In genomic region chr1:176843352-176844297, GRCh38 we compare ENCODE assay signal across 9 cellular contexts.
A peak's percentile ranks its signal among the peaks of the same experiment; 100 is the strongest.
DNase-seq lines count a peak whose midpoint lies in the region; ATAC-seq, FAIRE-seq and TF ChIP-seq lines count a peak whose summit lies in the region.
"Had no signal": no experiment of that assay in that cellular context is flagged by ENCODE, and none has a peak within 500 bp of the region (broad histone marks: within the 10 kb centered on the region; RNA-seq: fewer than 3 reads in every experiment).

No MANE protein-coding gene starts in this region.

- H3K4me1 Mint-ChIP-seq in brain, result peaks cover 14% of the 10 kb centered on the region
- H3K4me1 Mint-ChIP-seq in activated T-helper 1 cell treated with anti-CD3 and anti-CD28 coated beads, Interleukin-12 subunit alpha, Interleukin-12 subunit beta, Interleukin-2, Interleukin-4 antibody, amounts not matched to agents 30 ng/mL and 10 ng/mL and 1 ng/mL, durations not matched to agents 14 hours and 24 hours and 36 hours (ENCODE audit: low read depth), result no peaks in the 10 kb centered on the region

- H3K36me3 ChIP-seq in kidney epithelial cell (ENCODE audit: control insufficient read depth, insufficient read depth, low read length) (no peaks in the 10 kb centered on the region), small intestine (ENCODE audit: control insufficient read depth in 2 of 2, insufficient read depth in 2 of 2, low read length in 2 of 2) (no peaks in the 10 kb centered on the region)
- H3K36me3 ChIP-seq: SJCRH30 had no signal

- DNase-seq in GM10248 (ENCODE audit: extremely low spot score) (no peak), NCI-H1694 treated with DMSO at 0.1 percent for 48 hours (lab: John Stamatoyannopoulos, UW) (peak; percentile 82), kidney epithelial cell (ENCODE audit: low read depth) (no peak), small intestine (no peak)
- DNase-seq in activated T-helper 1 cell treated with anti-CD3 and anti-CD28 coated beads, Interleukin-12 subunit alpha, Interleukin-12 subunit beta, Interleukin-2, Interleukin-4 antibody, amounts not matched to agents 30 ng/mL and 10 ng/mL and 1 ng/mL, durations not matched to agents 14 hours and 24 hours and 36 hours (ENCODE audit: low spot score), result no peak

- H3K4me3 Mint-ChIP-seq in brain, result no peak overlapping the region
- no peak overlapping the region for H3K4me3 Mint-ChIP-seq in activated T-helper 1 cell treated with anti-CD3 and anti-CD28 coated beads, Interleukin-12 subunit alpha, Interleukin-12 subunit beta, Interleukin-2, Interleukin-4 antibody, amounts not matched to agents 30 ng/mL and 10 ng/mL and 1 ng/mL, durations not matched to agents 14 hours and 24 hours and 36 hours

- ATAC-seq in GM21447 (IDR thresholded peaks at IDR 0.05; ENCODE audit: unreplicated experiment) (no peak), HG02678 (IDR thresholded peaks at IDR 0.05; ENCODE audit: unreplicated experiment) (no peak)

- H3K9me3 ChIP-seq in small intestine (ENCODE audit: control insufficient read depth, low read depth), result no peaks in the 10 kb centered on the region
- H3K9me3 ChIP-seq: SJCRH30 had no signal

- H3K4me3 ChIP-seq in kidney epithelial cell (ENCODE audit: low read depth, low read length) (no peak overlapping the region), small intestine (ENCODE audit: low read depth in 1 of 2, low read length in 2 of 2) (no peak overlapping the region)
- H3K4me3 ChIP-seq: SJCRH30 had no signal

- 28 to 53% (median 52%) methylated on average over 4 of the region's 4 CpGs for WGBS in small intestine, 3 donors

- H3K27ac Mint-ChIP-seq in brain, result peak overlapping the region in 2 of 5 experiments; percentile 52 to 55
- no peak overlapping the region for H3K27ac Mint-ChIP-seq in activated T-helper 1 cell treated with anti-CD3 and anti-CD28 coated beads, Interleukin-12 subunit alpha, Interleukin-12 subunit beta, Interleukin-2, Interleukin-4 antibody, amounts not matched to agents 30 ng/mL and 10 ng/mL and 1 ng/mL, durations not matched to agents 14 hours and 24 hours and 36 hours

- H3K36me3 Mint-ChIP-seq in brain, result no peaks in the 10 kb centered on the region
- no peaks in the 10 kb centered on the region for H3K36me3 Mint-ChIP-seq in activated T-helper 1 cell treated with anti-CD3 and anti-CD28 coated beads, Interleukin-12 subunit alpha, Interleukin-12 subunit beta, Interleukin-2, Interleukin-4 antibody, amounts not matched to agents 30 ng/mL and 10 ng/mL and 1 ng/mL, durations not matched to agents 14 hours and 24 hours and 36 hours (ENCODE audit: low read depth)

- CTCF ChIA-PET in GM10248 (lab: Yijun Ruan, JAX), result interaction anchor here (1.1 to 6.7 kb wide), 6 partner anchors 16 to 471 kb away, joined by 3 to 35 read pairs (median 3); no protein-coding TSS in a partner anchor

- H3K9me3 Mint-ChIP-seq in brain, result no peaks in the 10 kb centered on the region
- no peaks in the 10 kb centered on the region for H3K9me3 Mint-ChIP-seq in activated T-helper 1 cell treated with anti-CD3 and anti-CD28 coated beads, Interleukin-12 subunit alpha, Interleukin-12 subunit beta, Interleukin-2, Interleukin-4 antibody, amounts not matched to agents 30 ng/mL and 10 ng/mL and 1 ng/mL, durations not matched to agents 14 hours and 24 hours and 36 hours

- intact Hi-C loops in activated T-helper 1 cell treated with anti-CD3 and anti-CD28 coated beads, Interleukin-12 subunit alpha, Interleukin-12 subunit beta, Interleukin-2, Interleukin-4 antibody, amounts not matched to agents 30 ng/mL and 10 ng/mL and 1 ng/mL, durations not matched to agents 14 hours and 24 hours and 36 hours (cut with micrococcal nuclease), result no loop called here

- POLR2A ChIA-PET in GM10248 (lab: Yijun Ruan, JAX), result no interaction called here

- H3K27me3 Mint-ChIP-seq in brain, result peaks cover 3% of the 10 kb centered on the region
- no peaks in the 10 kb centered on the region for H3K27me3 Mint-ChIP-seq in activated T-helper 1 cell treated with anti-CD3 and anti-CD28 coated beads, Interleukin-12 subunit alpha, Interleukin-12 subunit beta, Interleukin-2, Interleukin-4 antibody, amounts not matched to agents 30 ng/mL and 10 ng/mL and 1 ng/mL, durations not matched to agents 14 hours and 24 hours and 36 hours (ENCODE audit: insufficient read depth)

- H3K27ac ChIP-seq in small intestine (ENCODE audit: low read depth in 1 of 2, low read length in 1 of 2), result no peak overlapping the region
- H3K27ac ChIP-seq: SJCRH30 had no signal

- no peak for FAIRE-seq in small intestine (lab: Jason Lieb, UNC)

- no peaks in the 10 kb centered on the region for H3K27me3 ChIP-seq in kidney epithelial cell (ENCODE audit: control insufficient read depth, insufficient read depth, low read length)
- no peaks in the 10 kb centered on the region for H3K27me3 ChIP-seq in small intestine (ENCODE audit: control insufficient read depth in 2 of 2, insufficient read depth in 2 of 2, low read length in 2 of 2)
- H3K27me3 ChIP-seq: SJCRH30 had no signal

- no peaks in the 10 kb centered on the region for H3K4me1 ChIP-seq in small intestine (ENCODE audit: control insufficient read depth in 2 of 2, insufficient read depth in 1 of 2, low read depth in 1 of 2, low read length in 1 of 2)
- H3K4me1 ChIP-seq: SJCRH30 had no signal

- TF ChIP-seq CTCF in GM10248 (IDR thresholded peaks at IDR 0.05; ENCODE audit: control extremely low read depth, extremely low read depth, low read depth, missing control alignments), result peak; percentile 35
- TF ChIP-seq CTCF in brain (conservative IDR thresholded peaks at IDR 0.05), result peak; percentile 85 to 90
- TF ChIP-seq CTCF in kidney epithelial cell (IDR thresholded peaks at IDR 0.05; ENCODE audit: insufficient read depth, low read length, poor library complexity, severe bottlenecking), result peak; percentile 43

Comparison
In these comparisons a context has a peak if more than half of its experiments do, and no peak if none do; other contexts are left out.
1. CTCF ChIP-seq: peak in every context shown above with its lines; median percentile 88 in brain; 43 in kidney epithelial cell; 35 in GM10248.